1 cellular context compared by ENCODE assay signal in the genomic region with DNA sequence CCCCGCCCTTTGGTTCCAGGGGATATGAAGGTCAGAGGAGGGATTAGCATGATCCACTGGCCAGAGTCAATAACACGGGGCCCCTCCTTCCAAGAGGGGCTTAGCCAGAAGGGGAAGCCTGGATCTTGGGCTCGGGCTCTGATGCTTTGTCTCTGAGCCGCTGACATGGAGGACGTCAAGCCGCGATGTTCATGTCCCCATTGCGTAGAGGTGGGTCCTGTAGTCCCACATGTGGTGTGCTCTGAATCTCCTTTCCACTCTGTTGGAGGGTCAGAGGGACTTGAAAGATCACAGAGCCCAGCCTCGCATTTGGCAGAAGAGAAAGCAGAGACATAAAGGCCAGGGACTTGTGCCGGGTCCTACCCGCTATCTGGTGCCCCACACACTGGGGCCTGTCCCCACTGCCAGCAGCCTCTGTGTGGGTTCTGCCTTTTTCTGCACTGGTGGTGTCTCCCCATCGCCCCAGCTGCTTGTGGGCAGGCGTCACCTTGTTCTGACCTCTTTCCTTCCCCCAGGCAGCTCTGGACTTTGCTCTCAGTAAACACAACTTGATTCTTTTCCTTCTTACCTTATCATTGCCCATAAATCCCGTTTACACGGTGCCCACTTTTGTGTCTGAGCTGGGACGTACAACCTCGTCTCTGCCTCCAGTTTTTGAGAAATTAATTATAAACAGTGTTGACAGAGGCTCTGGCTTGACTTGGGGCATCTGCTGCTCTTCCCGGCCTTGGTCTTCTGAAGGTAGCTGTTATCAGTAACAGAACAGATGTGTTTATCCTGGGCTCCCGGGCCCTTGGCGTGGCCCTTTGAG.
TF ChIP-seq lines count a peak whose summit lies in the region.

No MANE protein-coding gene starts in this region.

TF ChIP-seq in HepG2, 621 proteins besides CTCF, POLR2A, EP300 and RAD21 (continued from another document and continues in another):
- TF ChIP-seq ZNF24 (IDR thresholded peaks at IDR 0.05) (no peak), ZNF652 (CRISPR knock-in tag; IDR thresholded peaks at IDR 0.05; ENCODE audit: borderline replicate concordance, low read depth) (no peak), ARNT2 (CRISPR knock-in tag; IDR thresholded peaks at IDR 0.05; ENCODE audit: low read depth) (peak; percentile 14; the same call in 1 of the 2 replicates), ADNP (CRISPR knock-in tag; IDR thresholded peaks at IDR 0.05) (no peak), ZBTB38 (CRISPR knock-in tag; IDR thresholded peaks at IDR 0.05) (no peak; the same call in 1 of the 2 replicates), ZNF878 (CRISPR knock-in tag; IDR thresholded peaks at IDR 0.05) (peak; percentile 63; the same call in 1 of the 2 replicates), ZNF205 (CRISPR knock-in tag; IDR thresholded peaks at IDR 0.05) (peak; percentile 86; the same call in 1 of the 2 replicates), ONECUT2 (CRISPR knock-in tag; IDR thresholded peaks at IDR 0.05) (no peak; the same call in 1 of the 2 replicates), JDP2 (CRISPR knock-in tag; IDR thresholded peaks at IDR 0.05; ENCODE audit: borderline replicate concordance) (no peak), ZNF20 (CRISPR knock-in tag; IDR thresholded peaks at IDR 0.05) (no peak), ZNF101 (CRISPR knock-in tag; IDR thresholded peaks at IDR 0.05; ENCODE audit: borderline replicate concordance, low read depth) (no peak), GZF1 (CRISPR knock-in tag; IDR thresholded peaks at IDR 0.05) (no peak), TCF7 (IDR thresholded peaks at IDR 0.05; ENCODE audit: low read depth) (peak; percentile 0; the same call in 1 of the 2 replicates), ARNTL (CRISPR knock-in tag; IDR thresholded peaks at IDR 0.05) (no peak), REXO4 (CRISPR knock-in tag; IDR thresholded peaks at IDR 0.05; ENCODE audit: borderline replicate concordance) (no peak), ZIK1 (CRISPR knock-in tag; IDR thresholded peaks at IDR 0.05; ENCODE audit: borderline replicate concordance, low read depth) (no peak), PAF1 (CRISPR knock-in tag; IDR thresholded peaks at IDR 0.05) (0 out of 2 replicates have a peak, but pooled peaks have one; percentile 34), MAZ (IDR thresholded peaks at IDR 0.05; ENCODE audit: borderline replicate concordance, low read depth, low read length) (no peak), MAZ (CRISPR knock-in tag; IDR thresholded peaks at IDR 0.05; ENCODE audit: low read depth) (no peak), ATF1 (CRISPR knock-in tag; IDR thresholded peaks at IDR 0.05) (no peak), FOXC1 (CRISPR knock-in tag; IDR thresholded peaks at IDR 0.05; ENCODE audit: borderline replicate concordance) (no peak), ATM (IDR thresholded peaks at IDR 0.05; ENCODE audit: borderline replicate concordance) (no peak), ZFYVE20 (CRISPR knock-in tag; IDR thresholded peaks at IDR 0.05; ENCODE audit: borderline replicate concordance, low read depth) (no peak), FIP1L1 (IDR thresholded peaks at IDR 0.05; ENCODE audit: borderline replicate concordance, insufficient read depth, low read depth, low read length) (no peak), PRPF4 (IDR thresholded peaks at IDR 0.05; ENCODE audit: low read depth, low read length, poor library complexity, severe bottlenecking) (no peak), ZMYM3 (CRISPR knock-in tag; IDR thresholded peaks at IDR 0.05) (0 out of 2 replicates have a peak, but pooled peaks have one; percentile 29), ZNF558 (CRISPR knock-in tag; IDR thresholded peaks at IDR 0.05; ENCODE audit: borderline replicate concordance) (no peak), SMAD3 (CRISPR knock-in tag; IDR thresholded peaks at IDR 0.05) (no peak), NFYC (CRISPR knock-in tag; IDR thresholded peaks at IDR 0.05) (no peak), AGO2 (optimal IDR thresholded peaks at IDR 0.05; ENCODE audit: low read depth, low read length) (no peak), SAP130 (CRISPR knock-in tag; IDR thresholded peaks at IDR 0.05; ENCODE audit: low read depth) (peak; percentile 67), SRSF1 (optimal IDR thresholded peaks at IDR 0.05; ENCODE audit: low read depth, low read length) (no peak), YY1 (IDR thresholded peaks at IDR 0.05; ENCODE audit: insufficient read depth, insufficient replicate concordance, low read depth, low read length) (no peak), ZBTB8A (CRISPR knock-in tag; IDR thresholded peaks at IDR 0.05; ENCODE audit: borderline replicate concordance, low read depth) (no peak), TBP (CRISPR knock-in tag; IDR thresholded peaks at IDR 0.05) (no peak), FOXA3 (CRISPR knock-in tag; IDR thresholded peaks at IDR 0.05) (peak; percentile 90), ZSCAN30 (CRISPR knock-in tag; IDR thresholded peaks at IDR 0.05) (no peak), MTA1 (CRISPR knock-in tag; IDR thresholded peaks at IDR 0.05; ENCODE audit: borderline replicate concordance) (peak; percentile 97)
- TF ChIP-seq, protein P1, sequence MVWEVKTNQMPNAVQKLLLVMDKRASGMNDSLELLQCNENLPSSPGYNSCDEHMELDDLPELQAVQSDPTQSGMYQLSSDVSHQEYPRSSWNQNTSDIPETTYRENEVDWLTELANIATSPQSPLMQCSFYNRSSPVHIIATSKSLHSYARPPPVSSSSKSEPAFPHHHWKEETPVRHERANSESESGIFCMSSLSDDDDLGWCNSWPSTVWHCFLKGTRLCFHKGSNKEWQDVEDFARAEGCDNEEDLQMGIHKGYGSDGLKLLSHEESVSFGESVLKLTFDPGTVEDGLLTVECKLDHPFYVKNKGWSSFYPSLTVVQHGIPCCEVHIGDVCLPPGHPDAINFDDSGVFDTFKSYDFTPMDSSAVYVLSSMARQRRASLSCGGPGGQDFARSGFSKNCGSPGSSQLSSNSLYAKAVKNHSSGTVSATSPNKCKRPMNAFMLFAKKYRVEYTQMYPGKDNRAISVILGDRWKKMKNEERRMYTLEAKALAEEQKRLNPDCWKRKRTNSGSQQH (CRISPR knock-in tag; IDR thresholded peaks at IDR 0.05; ENCODE audit: low read depth): no peak
- TF ChIP-seq, protein P2, sequence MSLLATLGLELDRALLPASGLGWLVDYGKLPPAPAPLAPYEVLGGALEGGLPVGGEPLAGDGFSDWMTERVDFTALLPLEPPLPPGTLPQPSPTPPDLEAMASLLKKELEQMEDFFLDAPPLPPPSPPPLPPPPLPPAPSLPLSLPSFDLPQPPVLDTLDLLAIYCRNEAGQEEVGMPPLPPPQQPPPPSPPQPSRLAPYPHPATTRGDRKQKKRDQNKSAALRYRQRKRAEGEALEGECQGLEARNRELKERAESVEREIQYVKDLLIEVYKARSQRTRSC (CRISPR knock-in tag; IDR thresholded peaks at IDR 0.05; ENCODE audit: low read depth): no peak
- TF ChIP-seq, protein P3, sequence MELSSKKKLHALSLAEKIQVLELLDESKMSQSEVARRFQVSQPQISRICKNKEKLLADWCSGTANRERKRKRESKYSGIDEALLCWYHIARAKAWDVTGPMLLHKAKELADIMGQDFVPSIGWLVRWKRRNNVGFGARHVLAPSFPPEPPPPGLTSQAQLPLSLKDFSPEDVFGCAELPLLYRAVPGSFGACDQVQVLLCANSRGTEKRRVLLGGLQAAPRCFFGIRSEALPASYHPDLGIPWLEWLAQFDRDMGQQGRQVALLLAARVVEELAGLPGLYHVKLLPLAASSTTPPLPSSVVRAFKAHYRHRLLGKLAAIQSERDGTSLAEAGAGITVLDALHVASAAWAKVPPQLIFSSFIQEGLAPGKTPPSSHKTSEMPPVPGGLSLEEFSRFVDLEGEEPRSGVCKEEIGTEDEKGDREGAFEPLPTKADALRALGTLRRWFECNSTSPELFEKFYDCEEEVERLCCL (CRISPR knock-in tag; IDR thresholded peaks at IDR 0.05; ENCODE audit: borderline replicate concordance): 0 out of 2 replicates have a peak, but pooled peaks have one; percentile 59
- TF ChIP-seq, protein P4, sequence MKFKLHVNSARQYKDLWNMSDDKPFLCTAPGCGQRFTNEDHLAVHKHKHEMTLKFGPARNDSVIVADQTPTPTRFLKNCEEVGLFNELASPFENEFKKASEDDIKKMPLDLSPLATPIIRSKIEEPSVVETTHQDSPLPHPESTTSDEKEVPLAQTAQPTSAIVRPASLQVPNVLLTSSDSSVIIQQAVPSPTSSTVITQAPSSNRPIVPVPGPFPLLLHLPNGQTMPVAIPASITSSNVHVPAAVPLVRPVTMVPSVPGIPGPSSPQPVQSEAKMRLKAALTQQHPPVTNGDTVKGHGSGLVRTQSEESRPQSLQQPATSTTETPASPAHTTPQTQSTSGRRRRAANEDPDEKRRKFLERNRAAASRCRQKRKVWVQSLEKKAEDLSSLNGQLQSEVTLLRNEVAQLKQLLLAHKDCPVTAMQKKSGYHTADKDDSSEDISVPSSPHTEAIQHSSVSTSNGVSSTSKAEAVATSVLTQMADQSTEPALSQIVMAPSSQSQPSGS (CRISPR knock-in tag; IDR thresholded peaks at IDR 0.05): peak; percentile 56
- TF ChIP-seq, protein P5, sequence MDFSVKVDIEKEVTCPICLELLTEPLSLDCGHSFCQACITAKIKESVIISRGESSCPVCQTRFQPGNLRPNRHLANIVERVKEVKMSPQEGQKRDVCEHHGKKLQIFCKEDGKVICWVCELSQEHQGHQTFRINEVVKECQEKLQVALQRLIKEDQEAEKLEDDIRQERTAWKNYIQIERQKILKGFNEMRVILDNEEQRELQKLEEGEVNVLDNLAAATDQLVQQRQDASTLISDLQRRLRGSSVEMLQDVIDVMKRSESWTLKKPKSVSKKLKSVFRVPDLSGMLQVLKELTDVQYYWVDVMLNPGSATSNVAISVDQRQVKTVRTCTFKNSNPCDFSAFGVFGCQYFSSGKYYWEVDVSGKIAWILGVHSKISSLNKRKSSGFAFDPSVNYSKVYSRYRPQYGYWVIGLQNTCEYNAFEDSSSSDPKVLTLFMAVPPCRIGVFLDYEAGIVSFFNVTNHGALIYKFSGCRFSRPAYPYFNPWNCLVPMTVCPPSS (IDR thresholded peaks at IDR 0.05): no peak
- TF ChIP-seq, protein P6, sequence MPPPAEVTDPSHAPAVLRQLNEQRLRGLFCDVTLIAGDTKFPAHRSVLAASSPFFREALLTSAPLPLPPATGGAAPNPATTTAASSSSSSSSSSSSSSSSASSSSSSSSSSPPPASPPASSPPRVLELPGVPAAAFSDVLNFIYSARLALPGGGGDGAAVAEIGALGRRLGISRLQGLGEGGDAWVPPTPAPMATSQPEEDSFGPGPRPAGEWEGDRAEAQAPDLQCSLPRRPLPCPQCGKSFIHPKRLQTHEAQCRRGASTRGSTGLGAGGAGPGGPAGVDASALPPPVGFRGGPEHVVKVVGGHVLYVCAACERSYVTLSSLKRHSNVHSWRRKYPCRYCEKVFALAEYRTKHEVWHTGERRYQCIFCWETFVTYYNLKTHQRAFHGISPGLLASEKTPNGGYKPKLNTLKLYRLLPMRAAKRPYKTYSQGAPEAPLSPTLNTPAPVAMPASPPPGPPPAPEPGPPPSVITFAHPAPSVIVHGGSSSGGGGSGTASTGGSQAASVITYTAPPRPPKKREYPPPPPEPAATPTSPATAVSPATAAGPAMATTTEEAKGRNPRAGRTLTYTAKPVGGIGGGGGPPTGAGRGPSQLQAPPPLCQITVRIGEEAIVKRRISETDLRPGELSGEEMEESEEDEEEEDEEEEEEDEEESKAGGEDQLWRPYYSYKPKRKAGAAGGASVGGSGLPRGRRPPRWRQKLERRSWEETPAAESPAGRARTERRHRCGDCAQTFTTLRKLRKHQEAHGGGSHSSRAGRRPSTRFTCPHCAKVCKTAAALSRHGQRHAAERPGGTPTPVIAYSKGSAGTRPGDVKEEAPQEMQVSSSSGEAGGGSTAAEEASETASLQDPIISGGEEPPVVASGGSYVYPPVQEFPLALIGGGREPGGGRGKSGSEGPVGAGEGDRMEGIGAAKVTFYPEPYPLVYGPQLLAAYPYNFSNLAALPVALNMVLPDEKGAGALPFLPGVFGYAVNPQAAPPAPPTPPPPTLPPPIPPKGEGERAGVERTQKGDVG (CRISPR knock-in tag; IDR thresholded peaks at IDR 0.05; ENCODE audit: borderline replicate concordance): peak; percentile 12; the same call in 1 of the 2 replicates
- TF ChIP-seq, protein P7, sequence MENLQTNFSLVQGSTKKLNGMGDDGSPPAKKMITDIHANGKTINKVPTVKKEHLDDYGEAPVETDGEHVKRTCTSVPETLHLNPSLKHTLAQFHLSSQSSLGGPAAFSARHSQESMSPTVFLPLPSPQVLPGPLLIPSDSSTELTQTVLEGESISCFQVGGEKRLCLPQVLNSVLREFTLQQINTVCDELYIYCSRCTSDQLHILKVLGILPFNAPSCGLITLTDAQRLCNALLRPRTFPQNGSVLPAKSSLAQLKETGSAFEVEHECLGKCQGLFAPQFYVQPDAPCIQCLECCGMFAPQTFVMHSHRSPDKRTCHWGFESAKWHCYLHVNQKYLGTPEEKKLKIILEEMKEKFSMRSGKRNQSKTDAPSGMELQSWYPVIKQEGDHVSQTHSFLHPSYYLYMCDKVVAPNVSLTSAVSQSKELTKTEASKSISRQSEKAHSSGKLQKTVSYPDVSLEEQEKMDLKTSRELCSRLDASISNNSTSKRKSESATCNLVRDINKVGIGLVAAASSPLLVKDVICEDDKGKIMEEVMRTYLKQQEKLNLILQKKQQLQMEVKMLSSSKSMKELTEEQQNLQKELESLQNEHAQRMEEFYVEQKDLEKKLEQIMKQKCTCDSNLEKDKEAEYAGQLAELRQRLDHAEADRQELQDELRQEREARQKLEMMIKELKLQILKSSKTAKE (CRISPR knock-in tag; IDR thresholded peaks at IDR 0.05; ENCODE audit: borderline replicate concordance): peak; percentile 73; the same call in 1 of the 2 replicates
- TF ChIP-seq, protein P8, sequence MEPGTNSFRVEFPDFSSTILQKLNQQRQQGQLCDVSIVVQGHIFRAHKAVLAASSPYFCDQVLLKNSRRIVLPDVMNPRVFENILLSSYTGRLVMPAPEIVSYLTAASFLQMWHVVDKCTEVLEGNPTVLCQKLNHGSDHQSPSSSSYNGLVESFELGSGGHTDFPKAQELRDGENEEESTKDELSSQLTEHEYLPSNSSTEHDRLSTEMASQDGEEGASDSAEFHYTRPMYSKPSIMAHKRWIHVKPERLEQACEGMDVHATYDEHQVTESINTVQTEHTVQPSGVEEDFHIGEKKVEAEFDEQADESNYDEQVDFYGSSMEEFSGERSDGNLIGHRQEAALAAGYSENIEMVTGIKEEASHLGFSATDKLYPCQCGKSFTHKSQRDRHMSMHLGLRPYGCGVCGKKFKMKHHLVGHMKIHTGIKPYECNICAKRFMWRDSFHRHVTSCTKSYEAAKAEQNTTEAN (CRISPR knock-in tag; conservative IDR thresholded peaks at IDR 0.05): no peak
- TF ChIP-seq, protein P9, sequence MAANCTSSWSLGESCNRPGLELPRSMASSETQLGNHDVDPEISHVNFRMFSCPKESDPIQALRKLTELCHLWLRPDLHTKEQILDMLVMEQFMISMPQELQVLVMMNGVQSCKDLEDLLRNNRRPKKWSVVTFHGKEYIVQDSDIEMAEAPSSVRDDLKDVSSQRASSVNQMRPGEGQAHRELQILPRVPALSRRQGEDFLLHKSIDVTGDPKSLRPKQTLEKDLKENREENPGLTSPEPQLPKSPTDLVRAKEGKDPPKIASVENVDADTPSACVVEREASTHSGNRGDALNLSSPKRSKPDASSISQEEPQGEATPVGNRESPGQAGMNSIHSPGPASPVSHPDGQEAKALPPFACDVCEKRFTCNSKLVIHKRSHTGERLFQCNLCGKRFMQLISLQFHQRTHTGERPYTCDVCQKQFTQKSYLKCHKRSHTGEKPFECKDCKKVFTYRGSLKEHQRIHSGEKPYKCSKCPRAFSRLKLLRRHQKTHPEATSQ (CRISPR knock-in tag; IDR thresholded peaks at IDR 0.05; ENCODE audit: borderline replicate concordance): peak; percentile 31; the same call in 1 of the 2 replicates
